ENCODE assay signal across 1 cellular context in genomic region chr17:48052956-48053757, GRCh38.
A peak's percentile ranks its signal among the peaks of the same experiment; 100 is the strongest.
TF ChIP-seq lines count a peak whose summit lies in the region.

No MANE protein-coding gene starts in this region.

TF ChIP-seq in K562, 482 proteins besides CTCF, POLR2A, EP300 and RAD21:
- TF ChIP-seq ATF6 (CRISPR knock-in tag; IDR thresholded peaks at IDR 0.05) = no peak
- peak; percentile 77 for TF ChIP-seq NFIC (IDR thresholded peaks at IDR 0.05)
- TF ChIP-seq SMARCE1 (IDR thresholded peaks at IDR 0.05) = no peak
- no peak for TF ChIP-seq MEF2D (tag; conservative IDR thresholded peaks at IDR 0.05; ENCODE audit: low read depth)
- TF ChIP-seq ZNF707 (CRISPR knock-in tag; conservative IDR thresholded peaks at IDR 0.05) = no peak
- peak; percentile 79 for TF ChIP-seq PRDM10 (IDR thresholded peaks at IDR 0.05; ENCODE audit: partially characterized antibody)
- no peak for TF ChIP-seq ZNF239 (CRISPR knock-in tag; IDR thresholded peaks at IDR 0.05)
- 0 out of 4 replicates have a peak, but pooled peaks of 1 of the 2 experiments have one; percentile 13 for TF ChIP-seq MAZ (CRISPR knock-in tag; conservative IDR thresholded peaks at IDR 0.05 in 1 of 2, IDR thresholded peaks at IDR 0.05 in 1 of 2)
- no peak for TF ChIP-seq ZBTB1 (CRISPR knock-in tag; IDR thresholded peaks at IDR 0.05; ENCODE audit: borderline replicate concordance, low read depth)
- 0 out of 2 replicates have a peak, but pooled peaks have one; percentile 31 for TF ChIP-seq HNRNPUL1 (IDR thresholded peaks at IDR 0.05; ENCODE audit: low read length)
- no peak for TF ChIP-seq PURB (CRISPR knock-in tag; IDR thresholded peaks at IDR 0.05; ENCODE audit: low read depth)
- TF ChIP-seq PHF8 (IDR thresholded peaks at IDR 0.05; ENCODE audit: borderline replicate concordance, low read length) = no peak
- no peak for TF ChIP-seq ZNF41 (CRISPR knock-in tag; conservative IDR thresholded peaks at IDR 0.05)
- no peak for TF ChIP-seq BRD4 (IDR thresholded peaks at IDR 0.05)
- no peak for TF ChIP-seq ZNF639 (CRISPR knock-in tag; conservative IDR thresholded peaks at IDR 0.05 in 1 of 2, IDR thresholded peaks at IDR 0.05 in 1 of 2)
- TF ChIP-seq IFI16 (CRISPR knock-in tag; IDR thresholded peaks at IDR 0.05) = no peak
- TF ChIP-seq ETV5 (CRISPR knock-in tag; IDR thresholded peaks at IDR 0.05; ENCODE audit: low read depth) = no peak
- no peak for TF ChIP-seq E2F4 (CRISPR knock-in tag; IDR thresholded peaks at IDR 0.05; ENCODE audit: low read depth)
- no peak for TF ChIP-seq MYNN (IDR thresholded peaks at IDR 0.05)
- TF ChIP-seq MYNN (CRISPR knock-in tag; IDR thresholded peaks at IDR 0.05) = no peak
- no peak for TF ChIP-seq ZNF431 (CRISPR knock-in tag; IDR thresholded peaks at IDR 0.05)
- no peak for TF ChIP-seq ZBTB2 (IDR thresholded peaks at IDR 0.05)
- 0 out of 2 replicates have a peak, but pooled peaks have one; percentile 14 for TF ChIP-seq ZBTB7A (IDR thresholded peaks at IDR 0.05; ENCODE audit: borderline replicate concordance, control insufficient read depth, low read depth, low read length)
- TF ChIP-seq TEAD1 (CRISPR knock-in tag; IDR thresholded peaks at IDR 0.05) = no peak
- TF ChIP-seq RAD51 (IDR thresholded peaks at IDR 0.05; ENCODE audit: borderline replicate concordance, low read depth) = no peak
- no peak for TF ChIP-seq NCOR1 (IDR thresholded peaks at IDR 0.05)
- no peak for TF ChIP-seq ZNF280B (CRISPR knock-in tag; IDR thresholded peaks at IDR 0.05)
- no peak for TF ChIP-seq ZNF449 (CRISPR knock-in tag; IDR thresholded peaks at IDR 0.05)
- TF ChIP-seq ZSCAN29 (IDR thresholded peaks at IDR 0.05) = no peak
- TF ChIP-seq ZKSCAN8 (CRISPR knock-in tag; IDR thresholded peaks at IDR 0.05) = no peak
- no peak for TF ChIP-seq ZNF347 (CRISPR knock-in tag; IDR thresholded peaks at IDR 0.05; ENCODE audit: low read depth)
- no peak for TF ChIP-seq ZFP30 (CRISPR knock-in tag; IDR thresholded peaks at IDR 0.05; ENCODE audit: borderline replicate concordance)
- no peak for TF ChIP-seq ZNF778 (CRISPR knock-in tag; IDR thresholded peaks at IDR 0.05)
